In genomic region chr1:3409737-3410434, GRCh38 we compare ENCODE assay signal across 9 cellular contexts. TPM values are rescaled to one million over a fixed set of nuclear protein-coding genes. Genes with fewer than 3 reads are reported as not detected.
DNase-seq lines count a peak whose midpoint lies in the region; ATAC-seq and TF ChIP-seq lines count a peak whose summit lies in the region.
"Had no signal": no experiment of that assay in that cellular context is flagged by ENCODE, and none has a peak within 500 bp of the region (broad histone marks: within the 10 kb centered on the region; RNA-seq: fewer than 3 reads in every experiment).

No MANE protein-coding gene starts in this region.

- H3K27me3 Mint-ChIP-seq in CD14-positive monocyte (ENCODE audit: low read depth in 3 of 3), result peaks cover 0 to 2% (median 0%) of the 10 kb centered on the region in 3 donors

- no peak overlapping the region for H3K27ac Mint-ChIP-seq in CD14-positive monocyte

- intact Hi-C loops in CD14-positive monocyte (cut with micrococcal nuclease), result no loop called here

- peak; percentile 84 for TF ChIP-seq CTCF in astrocyte of the spinal cord (IDR thresholded peaks at IDR 0.05; ENCODE audit: low read depth, low read length)
- TF ChIP-seq CTCF in CD14-positive monocyte (IDR thresholded peaks at IDR 0.05), result no peak

- no peaks in the 10 kb centered on the region for H3K4me1 Mint-ChIP-seq in CD14-positive monocyte

- H3K4me3 Mint-ChIP-seq in CD14-positive monocyte, result no peak overlapping the region

- ATAC-seq in HG02763 (IDR thresholded peaks at IDR 0.05; ENCODE audit: unreplicated experiment), result no peak
- no peak for ATAC-seq in activated CD4-positive, CD25-positive, alpha-beta regulatory T cell treated with anti-CD3 and anti-CD28 coated beads, Interleukin-2, amount 50 U/mL, for 24 hours

- H3K9me3 Mint-ChIP-seq in CD14-positive monocyte, result no peaks in the 10 kb centered on the region

- no peak overlapping the region for H3K27ac ChIP-seq in substantia nigra (ENCODE audit: low read depth, low read length, poor library complexity, severe bottlenecking)
- H3K27ac ChIP-seq: SJSA1 had no signal

- peak; percentile 57 for DNase-seq in NCI-H345 (lab: John Stamatoyannopoulos, UW)
- DNase-seq in NCI-H345 treated with DMSO at 0.1 percent for 48 hours (lab: John Stamatoyannopoulos, UW; ENCODE audit: unreplicated experiment), result no peak
- DNase-seq in astrocyte of the spinal cord (ENCODE audit: low read depth, low spot score), result peak; percentile 70
- peak; percentile 72 for DNase-seq in iPS-NIHi11 (ENCODE audit: low spot score)
- peak in 47 of 49 donors; percentile 9 to 83 (median 60) for DNase-seq in substantia nigra (lab: John Stamatoyannopoulos, UW)
- DNase-seq in CD14-positive monocyte (ENCODE audit: low spot score), result no peak

- in situ Hi-C loops in astrocyte of the spinal cord (cut with HindIII; ENCODE audit: low sequenced_read_pairs), result loop anchor here (25.0 kb wide), 1 partner anchor 348 kb away; the partner anchor contains the start of gene PRDM16

- H3K36me3 Mint-ChIP-seq in CD14-positive monocyte, result no peaks in the 10 kb centered on the region

- no peak overlapping the region for H3K4me3 ChIP-seq in astrocyte of the spinal cord (ENCODE audit: low read depth, low read length)
- H3K4me3 ChIP-seq: SJSA1 had no signal

RNA-seq across cellular contexts. Expression of gene ARHGEF16, which starts 44.6 kb away (rescaled TPM):
- polyA plus RNA-seq in CD14-positive monocyte, result not detected

Comparison
In these comparisons a context has a peak if more than half of its experiments do, and no peak if none do; other contexts are left out.
1. DNase-seq: peak in NCI-H345 (single experiment), astrocyte of the spinal cord (single experiment), iPS-NIHi11 (single experiment) and substantia nigra (47 of 49); none in NCI-H345 treated with DMSO at 0.1 percent for 48 hours (single experiment) and CD14-positive monocyte (single experiment).